8 cellular contexts compared by ENCODE assay signal in genomic region chr1:40612345-40612831, GRCh38. TPM values are rescaled to one million over a fixed set of nuclear protein-coding genes. Genes with fewer than 3 reads are reported as not detected.
DNase-seq lines count a peak whose midpoint lies in the region; ATAC-seq and TF ChIP-seq lines count a peak whose summit lies in the region.

No MANE protein-coding gene starts in this region.

- CTCF ChIA-PET in PC-3 (lab: Charles Lee) = interaction anchor here (0.6 kb wide), 1 partner anchor 20 kb away, joined by 3 read pairs; no protein-coding TSS in a partner anchor

- H2AFZ ChIP-seq in PC-3 (ENCODE audit: low read length) = peak overlapping the region; percentile 88

- POLR2A ChIA-PET in PC-3 (lab: Charles Lee; ENCODE audit: unreplicated experiment) = no interaction called here

- H3K4me3 ChIP-seq in PC-3 (ENCODE audit: low read length) (peak overlapping the region; percentile 55; the same call in 1 of the 2 replicates), fibroblast of mammary gland (ENCODE audit: control insufficient read depth, low read depth, low read length) (no peak overlapping the region)

- no peak overlapping the region for H3K27ac Mint-ChIP-seq in neural crest cell (ENCODE audit: unreplicated experiment)

- peak; percentile 83 for DNase-seq in DMS53 (lab: John Stamatoyannopoulos, UW)
- peak; percentile 40 for DNase-seq in KG1 (lab: John Stamatoyannopoulos, UW)
- peak; percentile 85 for DNase-seq in PC-3
- peak; percentile 52 for DNase-seq in activated T-cell treated with anti-CD3 and anti-CD28 coated beads, Interleukin-2, amount 50 U/mL, for 1 hour
- DNase-seq in fibroblast of mammary gland (ENCODE audit: low read depth) = peak; percentile 65
- DNase-seq in neural crest cell (ENCODE audit: low read depth, low spot score) = peak; percentile 74
- DNase-seq in superior temporal gyrus (ENCODE audit: extremely low spot score) = peak; percentile 91

- ATAC-seq in PC-3 (peak; percentile 99), HG02973 (IDR thresholded peaks at IDR 0.05; ENCODE audit: unreplicated experiment) (no peak)

- no peaks in the 10 kb centered on the region for H3K9me2 ChIP-seq in PC-3 (replicated peaks; ENCODE audit: low read length)

- H3K27ac ChIP-seq in PC-3 (ENCODE audit: low read length) = no peak overlapping the region

- no peaks in the 10 kb centered on the region for H3K36me3 ChIP-seq in PC-3 (ENCODE audit: low read depth, low read length)

- intact Hi-C loops in PC-3 (cut with micrococcal nuclease) = loop anchor here (1.0 to 5.0 kb wide), 4 partner anchors 57 to 340 kb away; no protein-coding TSS in a partner anchor

- H3F3A ChIP-seq in PC-3 (ENCODE audit: low read length, unreplicated experiment) = no peaks in the 10 kb centered on the region

- no peaks in the 10 kb centered on the region for H4K20me1 ChIP-seq in PC-3 (ENCODE audit: low read length)

- H3K4me1 ChIP-seq in PC-3 (ENCODE audit: insufficient read depth, low read length) = no peaks in the 10 kb centered on the region

- TF ChIP-seq CTCF in PC-3 (conservative IDR thresholded peaks at IDR 0.05; ENCODE audit: low read depth, low read length) (peak; percentile 92), fibroblast of mammary gland (conservative IDR thresholded peaks at IDR 0.05; ENCODE audit: control insufficient read depth, insufficient read depth, low read depth, low read length) (peak; percentile 97), neural crest cell (conservative IDR thresholded peaks at IDR 0.05) (peak; percentile 87)

- no peaks in the 10 kb centered on the region for H3K4me1 Mint-ChIP-seq in neural crest cell

- H3K4me2 ChIP-seq in PC-3 (ENCODE audit: low read length) = peak overlapping the region; percentile 74

- H3K27me3 Mint-ChIP-seq in neural crest cell (ENCODE audit: low read depth) = no peaks in the 10 kb centered on the region

- no peaks in the 10 kb centered on the region for H3K36me3 Mint-ChIP-seq in neural crest cell (ENCODE audit: low read depth)

- H3K9ac ChIP-seq in PC-3 (ENCODE audit: low read length) = no peak overlapping the region

- peaks cover 3% of the 10 kb centered on the region for H3K9me3 Mint-ChIP-seq in neural crest cell

- no peaks in the 10 kb centered on the region for H3K79me2 ChIP-seq in PC-3 (ENCODE audit: low read length)

- BruUV-seq in PC-3 (replicated peaks; lab: Mats Ljungman, UMichigan) = no TSS peak

- no peak overlapping the region for H3K4me3 Mint-ChIP-seq in neural crest cell

- H3K9me3 ChIP-seq in PC-3 (ENCODE audit: low read length) = peaks cover 4% of the 10 kb centered on the region; the same call in 1 of the 2 replicates

- H3K27me3 ChIP-seq in PC-3 (ENCODE audit: low read length) = no peaks in the 10 kb centered on the region

RNA-seq across cellular contexts. Expression of gene RIMS3, which starts 53.1 kb away (rescaled TPM):
- 2.9 and 4.2 TPM in 2 replicates for total RNA-seq in PC-3 (2014; rRNA removed)
- total RNA-seq in neural crest cell = 22.4 and 22.9 TPM in 2 replicates

Comparison
In these comparisons a context has a peak if more than half of its experiments do, and no peak if none do; other contexts are left out.
1. DNase-seq: peak in every context shown above with its lines; median percentile 91 in superior temporal gyrus; 85 in PC-3; 83 in DMS53; 74 in neural crest cell; 65 in fibroblast of mammary gland; 52 in activated T-cell treated with anti-CD3 and anti-CD28 coated beads, Interleukin-2, amount 50 U/mL, for 1 hour; 40 in KG1.